17 cellular contexts compared by ENCODE assay signal in the genomic region with DNA sequence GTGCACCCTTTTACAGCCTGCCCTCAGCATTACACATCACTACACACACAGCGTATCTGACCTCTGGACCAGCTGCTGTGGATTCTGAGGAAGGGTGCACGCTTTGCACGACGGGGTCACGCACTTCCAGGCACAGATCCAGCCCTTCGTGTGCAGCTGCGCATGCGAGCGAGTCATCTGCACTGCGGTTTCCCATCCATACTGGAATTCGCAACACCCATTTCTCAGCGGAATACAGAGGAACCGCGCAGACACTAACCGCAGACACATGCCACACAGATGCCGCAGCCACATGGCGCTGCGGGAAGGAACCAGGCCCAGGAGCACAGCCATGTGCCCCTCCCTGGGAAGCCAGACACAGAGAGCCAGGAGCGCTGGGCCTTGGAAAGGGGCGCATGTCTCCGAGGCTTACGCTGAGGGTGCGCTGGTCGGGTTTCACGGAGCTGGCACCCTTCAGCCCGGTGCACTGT. TPM values are rescaled to one million over a fixed set of nuclear protein-coding genes. Genes with fewer than 3 reads are reported as not detected.
DNase-seq lines count a peak whose midpoint lies in the region; ATAC-seq and TF ChIP-seq lines count a peak whose summit lies in the region.
"Had no signal": no experiment of that assay in that cellular context is flagged by ENCODE, and none has a peak within 500 bp of the region (broad histone marks: within the 10 kb centered on the region; RNA-seq: fewer than 3 reads in every experiment).

No MANE protein-coding gene starts in this region.

- peak overlapping the region; percentile 46; the same call in 1 of the 2 replicates for H3K27ac Mint-ChIP-seq in HFFc6
- H3K27ac Mint-ChIP-seq: GM23338; IgD-negative memory B cell; naive thymus-derived CD8-positive, alpha-beta T cell had no signal

- peak; percentile 15 for ATAC-seq in esophagus mucosa
- ATAC-seq: GM23338; naive thymus-derived CD8-positive, alpha-beta T cell had no signal

- peaks cover 21% of the 10 kb centered on the region for H3K9me3 Mint-ChIP-seq in HFFc6

- no peak overlapping the region for H2AFZ ChIP-seq in osteoblast (ENCODE audit: low read length)
- H2AFZ ChIP-seq: GM23338 had no signal

- no peaks in the 10 kb centered on the region for H3K27me3 ChIP-seq in osteoblast (ENCODE audit: insufficient read depth, low read length)
- H3K27me3 ChIP-seq: SJSA1 had no signal

- H3K4me3 ChIP-seq in osteoblast (ENCODE audit: insufficient read depth, low read length) = no peak overlapping the region
- H3K4me3 ChIP-seq: GM23338, lung, SJSA1, smooth muscle cell had no signal

- H3K36me3 ChIP-seq in osteoblast (ENCODE audit: insufficient read depth, low read length) = no peaks in the 10 kb centered on the region
- H3K36me3 ChIP-seq: SJSA1 had no signal

- TF ChIP-seq CTCF in HFFc6 (IDR thresholded peaks at IDR 0.05) (no peak), osteoblast (IDR thresholded peaks at IDR 0.05; ENCODE audit: extremely low read depth, low read depth, low read length) (no peak)

- no peak overlapping the region for H3K4me2 ChIP-seq in osteoblast (ENCODE audit: insufficient read depth, low read length)
- H3K4me2 ChIP-seq: GM23338, smooth muscle cell had no signal

- H4K20me1 ChIP-seq in osteoblast (ENCODE audit: insufficient read depth, low read length) = no peaks in the 10 kb centered on the region

- H3K27me3 Mint-ChIP-seq in HFFc6 (ENCODE audit: insufficient read depth) = peaks cover 22% of the 10 kb centered on the region
- H3K27me3 Mint-ChIP-seq: IgD-negative memory B cell; naive thymus-derived CD8-positive, alpha-beta T cell had no signal

- no peaks in the 10 kb centered on the region for H3K4me1 ChIP-seq in osteoblast (ENCODE audit: insufficient read depth, low read length)

- H3K79me2 ChIP-seq in osteoblast (ENCODE audit: insufficient read depth, low read length) = no peaks in the 10 kb centered on the region

- no peak overlapping the region for H3K27ac ChIP-seq in osteoblast (ENCODE audit: low read depth, low read length)
- H3K27ac ChIP-seq: C4-2B, SJSA1 had no signal

- H3K4me3 Mint-ChIP-seq in HFFc6 = peak overlapping the region; percentile 53; the same call in 1 of the 2 replicates
- H3K4me3 Mint-ChIP-seq: GM23338; naive thymus-derived CD8-positive, alpha-beta T cell had no signal

- peak; percentile 71 for DNase-seq in DMS 273 (lab: John Stamatoyannopoulos, UW; ENCODE audit: unreplicated experiment)
- DNase-seq in HFFc6 = peak; percentile 8
- DNase-seq in osteoblast (ENCODE audit: insufficient read length, low spot score, missing footprints) = peak; percentile 83
- no peak for DNase-seq in NCI-H510A treated with DMSO at 0.1 percent for 48 hours (lab: John Stamatoyannopoulos, UW)
- DNase-seq in foreskin melanocyte = no peak
- DNase-seq in cerebellar cortex (ENCODE audit: low spot score) = no peak
- DNase-seq: activated CD4-positive, alpha-beta T cell treated with anti-CD3 and anti-CD28 coated beads for 4 hours; activated gamma-delta T cell treated with Interleukin-2 at 50 U/mL for 16 hours; anterior cingulate cortex; naive thymus-derived CD8-positive, alpha-beta T cell had no signal

- peaks cover 12% of the 10 kb centered on the region for H3K36me3 Mint-ChIP-seq in HFFc6 (ENCODE audit: low read depth)

- peaks cover 7% of the 10 kb centered on the region; the same call in 1 of the 2 replicates for H3K4me1 Mint-ChIP-seq in HFFc6 (ENCODE audit: low read depth)

- no peaks in the 10 kb centered on the region for H3K9me3 ChIP-seq in osteoblast (ENCODE audit: low read depth, low read length)
- H3K9me3 ChIP-seq: SJSA1 had no signal

RNA-seq across cellular contexts. Expression of a gene that starts 43.5 kb away (rescaled TPM):
- total RNA-seq in HFFc6 (2021; fragmentation: NEBNext Ultra II Directional; extraction: Animal tissue kit (Norgen Biotek cat#: 25700)) = under 1 TPM; 0.20 to 0.90 (median 0.52) TPM
- 1.0 TPM for total RNA-seq in esophagus mucosa
- 1.8 and 2.7 TPM in 2 replicates for total RNA-seq in osteoblast

RNA-seq across cellular contexts. Expression of a gene that starts 44.9 kb away (rescaled TPM):
- total RNA-seq in HFFc6 (2021; fragmentation: NEBNext Ultra II Directional; extraction: Animal tissue kit (Norgen Biotek cat#: 25700)) = 10 to 100 TPM; 48.4 to 67.7 (median 57.3) TPM
- 36.9 TPM for total RNA-seq in esophagus mucosa
- 26.2 and 30.4 TPM in 2 replicates for total RNA-seq in osteoblast

RNA-seq across cellular contexts. Expression of a gene that starts 47.6 kb away (rescaled TPM):
- 10 to 100 TPM; 24.3 to 29.9 (median 26.4) TPM for total RNA-seq in HFFc6 (2021; fragmentation: NEBNext Ultra II Directional; extraction: Animal tissue kit (Norgen Biotek cat#: 25700))
- 13.9 TPM for total RNA-seq in esophagus mucosa
- 19.2 and 22.4 TPM in 2 replicates for total RNA-seq in osteoblast

Comparison
In these comparisons a context has a peak if more than half of its experiments do, and no peak if none do; other contexts are left out.
1. DNase-seq: peak in DMS 273 (single experiment), HFFc6 (single experiment) and osteoblast (single experiment); none in NCI-H510A treated with DMSO at 0.1 percent for 48 hours (single experiment), foreskin melanocyte (single experiment) and cerebellar cortex (single experiment).